ENCODE assay signal across 8 cellular contexts in genomic region chr3:143121240-143122088, GRCh38. TPM values are rescaled to one million over a fixed set of nuclear protein-coding genes. Genes with fewer than 3 reads are reported as not detected.
DNase-seq lines count a peak whose midpoint lies in the region; ATAC-seq, FAIRE-seq and TF ChIP-seq lines count a peak whose summit lies in the region.

No MANE protein-coding gene starts in this region.

- H3K36me3 ChIP-seq in colonic mucosa: no peaks in the 10 kb centered on the region

- no peak for TF ChIP-seq CTCF in colonic mucosa (IDR thresholded peaks at IDR 0.05)

- H3K4me3 ChIP-seq in colonic mucosa: peak overlapping the region; percentile 81

- peaks cover 20% of the 10 kb centered on the region for H3K27me3 ChIP-seq in colonic mucosa

- no peaks in the 10 kb centered on the region for H3K9me3 ChIP-seq in colonic mucosa

- TF ChIP-seq POLR2A in GM12892 (IDR thresholded peaks at IDR 0.05; ENCODE audit: low read depth, low read length): no peak; the same call in 1 of the 2 replicates

- ATAC-seq in HG03175 (IDR thresholded peaks at IDR 0.05; ENCODE audit: unreplicated experiment): peak; percentile 16

- intact Hi-C loops in colonic mucosa (cut with DNase I): no loop called here

- H3K4me1 ChIP-seq in colonic mucosa: no peaks in the 10 kb centered on the region

- peak; percentile 30 for DNase-seq in GM12892 (ENCODE audit: insufficient read length)
- DNase-seq in activated CD4-positive, alpha-beta T cell treated with anti-CD3 and anti-CD28 coated beads for 24 hours (ENCODE audit: low read depth in 2 of 2): peak; percentile 50 to 64
- DNase-seq in colonic mucosa: peak; percentile 48
- DNase-seq in lung microvascular endothelial cell (ENCODE audit: low read depth in 2 of 2): peak; percentile 72 to 73
- DNase-seq in stimulated activated CD8-positive, alpha-beta memory T cell treated with anti-CD3 and anti-CD28 coated beads, Interleukin-15, amount 100 ng/mL, for 24 hours (ENCODE audit: low read depth): peak; percentile 31
- DNase-seq in GOT3 (lab: John Stamatoyannopoulos, UW): no peak
- no peak for DNase-seq in NCI-H1105 treated with DMSO at 0.1 percent for 48 hours (lab: John Stamatoyannopoulos, UW)

- H3K27ac ChIP-seq in colonic mucosa: no peak overlapping the region

- FAIRE-seq in GM12892 (lab: Jason Lieb, UNC): peak; percentile 85

- peak overlapping the region in 1 of 2 donors; percentile 2 for H3K9ac ChIP-seq in colonic mucosa (ENCODE audit: low read depth in 2 of 2, low read length in 2 of 2)

RNA-seq across cellular contexts. Expression of gene CHST2, which starts 1.9 kb away (rescaled TPM):
- 10.0 TPM for polyA plus RNA-seq in GM12892 (2012; ENCODE audit: missing spikeins)
- total RNA-seq in colonic mucosa: 1 to 10 TPM; 1.8 to 2.5 TPM
- 3.7 and 5.4 TPM in 2 replicates for total RNA-seq in lung microvascular endothelial cell

Comparison
In these comparisons a context has a peak if more than half of its experiments do, and no peak if none do; other contexts are left out.
1. DNase-seq: peak in GM12892 (single experiment), activated CD4-positive, alpha-beta T cell treated with anti-CD3 and anti-CD28 coated beads for 24 hours (2 of 2), colonic mucosa (single experiment), lung microvascular endothelial cell (2 of 2) and stimulated activated CD8-positive, alpha-beta memory T cell treated with anti-CD3 and anti-CD28 coated beads, Interleukin-15, amount 100 ng/mL, for 24 hours (single experiment); none in GOT3 (single experiment) and NCI-H1105 treated with DMSO at 0.1 percent for 48 hours (single experiment).